ENCODE assay signal across 9 cellular contexts in the genomic region with DNA sequence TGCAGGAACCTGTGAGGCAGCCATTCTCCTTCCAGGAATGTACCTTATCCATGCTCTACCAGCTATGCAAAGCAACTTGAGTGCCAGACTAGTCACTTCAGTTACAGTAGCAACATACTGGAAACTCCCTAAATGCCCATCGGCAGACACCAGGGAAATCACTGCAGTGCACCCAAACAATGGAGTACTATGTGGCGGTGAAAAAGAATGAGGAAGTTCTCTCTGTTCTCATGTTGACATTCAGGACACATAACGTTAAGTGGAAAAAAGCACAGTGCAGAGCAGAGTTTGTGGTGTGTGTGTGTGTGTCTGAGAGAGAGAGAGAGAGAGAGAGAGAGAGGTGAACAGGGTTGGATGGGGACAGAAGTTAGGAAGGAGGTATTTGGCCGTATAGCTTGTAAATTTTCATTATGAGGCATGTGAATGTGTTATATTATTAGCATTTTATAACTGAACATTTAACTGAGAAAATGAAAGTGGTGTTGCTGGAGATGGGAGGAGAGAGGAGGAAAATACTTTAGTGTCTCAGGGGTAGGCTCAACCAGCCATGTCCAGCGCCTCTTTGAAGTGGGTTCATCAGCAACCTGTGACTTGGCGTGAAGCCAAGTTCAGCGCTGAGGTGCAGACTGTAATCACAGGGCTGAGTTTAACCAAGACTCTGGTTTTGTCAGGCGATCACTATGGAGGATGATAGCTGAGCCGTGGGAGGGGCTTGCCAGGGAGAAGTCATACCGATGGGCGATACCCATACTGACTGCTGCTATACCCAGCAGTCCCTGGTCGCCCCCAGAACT. TPM values are rescaled to one million over a fixed set of nuclear protein-coding genes. Genes with fewer than 3 reads are reported as not detected.
DNase-seq lines count a peak whose midpoint lies in the region; ATAC-seq and TF ChIP-seq lines count a peak whose summit lies in the region.
"Had no signal": no experiment of that assay in that cellular context is flagged by ENCODE, and none has a peak within 500 bp of the region (broad histone marks: within the 10 kb centered on the region; RNA-seq: fewer than 3 reads in every experiment).

No MANE protein-coding gene starts in this region.

- no peak for TF ChIP-seq CTCF in smooth muscle cell (IDR thresholded peaks at IDR 0.05; ENCODE audit: borderline replicate concordance, insufficient read depth, poor library complexity, severe bottlenecking)

- peak overlapping the region; percentile 36 to 92 (median 57) for H3K27ac Mint-ChIP-seq in IgD-negative memory B cell
- H3K27ac Mint-ChIP-seq: activated naive CD4-positive, alpha-beta T cell treated with anti-CD3 and anti-CD28 coated beads, Interleukin-2, amount 50 U/mL, for 72 hours had no signal

- peaks cover 0 to 31% (median 12%) of the 10 kb centered on the region in 11 experiments; a peak in 14 of 22 replicates for H4K20me1 ChIP-seq in BLaER1 treated with 17β-estradiol and CSF1 and Interleukin-3, amounts not matched to agents 10 nM and 100 nM
- no peaks in the 10 kb centered on the region for H4K20me1 ChIP-seq in smooth muscle cell (ENCODE audit: low read depth)

- in situ Hi-C loops in SK-MEL-5 (cut with HindIII; ENCODE audit: low pct_unique_long_range_greater_than_20kb, low sequenced_read_pairs): no loop called here

- peaks cover 9 to 26% (median 14%) of the 10 kb centered on the region in 11 experiments for H3K36me3 ChIP-seq in BLaER1 treated with 17β-estradiol and CSF1 and Interleukin-3, amounts not matched to agents 10 nM and 100 nM
- no peaks in the 10 kb centered on the region for H3K36me3 ChIP-seq in smooth muscle cell (ENCODE audit: low read depth)
- H3K36me3 ChIP-seq in SJCRH30: no peaks in the 10 kb centered on the region

- no peaks in the 10 kb centered on the region for H3K9me3 Mint-ChIP-seq in IgD-negative memory B cell
- H3K9me3 Mint-ChIP-seq: activated naive CD4-positive, alpha-beta T cell treated with anti-CD3 and anti-CD28 coated beads, Interleukin-2, amount 50 U/mL, for 72 hours had no signal

- peak overlapping the region in 9 of 11 experiments; percentile 1 to 66 (median 43); a peak in 13 of 22 replicates for H3K4me2 ChIP-seq in BLaER1 treated with 17β-estradiol and CSF1 and Interleukin-3, amounts not matched to agents 10 nM and 100 nM
- H3K4me2 ChIP-seq in smooth muscle cell: no peak overlapping the region

- H3K79me2 ChIP-seq in smooth muscle cell (ENCODE audit: low read depth): no peaks in the 10 kb centered on the region

- H3K27ac ChIP-seq in BLaER1 treated with 17β-estradiol and CSF1 and Interleukin-3, amounts not matched to agents 10 nM and 100 nM: no peak overlapping the region
- H3K27ac ChIP-seq in smooth muscle cell (ENCODE audit: low read depth) (no peak overlapping the region), SJCRH30 (no peak overlapping the region)

- no peak overlapping the region for H3K9ac ChIP-seq in BLaER1 treated with 17β-estradiol and CSF1 and Interleukin-3, amounts not matched to agents 10 nM and 100 nM
- no peak overlapping the region for H3K9ac ChIP-seq in smooth muscle cell (ENCODE audit: low read depth)

- no peak overlapping the region for H3K4me3 ChIP-seq in BLaER1 treated with 17β-estradiol and CSF1 and Interleukin-3, amounts not matched to agents 10 nM and 100 nM
- H3K4me3 ChIP-seq in smooth muscle cell (no peak overlapping the region), SJCRH30 (no peak overlapping the region)

- no peak overlapping the region for H2AFZ ChIP-seq in smooth muscle cell (ENCODE audit: low read depth)

- DNase-seq in SK-MEL-5 (ENCODE audit: low read depth, low spot score) (peak; percentile 28), smooth muscle cell (lab: John Stamatoyannopoulos, UW; ENCODE audit: unreplicated experiment) (no peak), SK-N-DZ (ENCODE audit: low spot score) (no peak), SJCRH30 (no peak)
- DNase-seq in effector CD4-positive, alpha-beta T cell: no peak

- WGBS in smooth muscle cell (ENCODE audit: low lambda C conversion rate): 71% methylated on average over 10 of the region's 12 CpGs

- H3K36me3 Mint-ChIP-seq in IgD-negative memory B cell: no peaks in the 10 kb centered on the region
- H3K36me3 Mint-ChIP-seq: activated naive CD4-positive, alpha-beta T cell treated with anti-CD3 and anti-CD28 coated beads, Interleukin-2, amount 50 U/mL, for 72 hours had no signal

- H3K4me1 ChIP-seq in BLaER1 treated with 17β-estradiol and CSF1 and Interleukin-3, amounts not matched to agents 10 nM and 100 nM: peaks cover 16 to 40% (median 26%) of the 10 kb centered on the region in 10 experiments
- H3K4me1 ChIP-seq in smooth muscle cell (ENCODE audit: low read depth) (peaks cover 25% of the 10 kb centered on the region), SJCRH30 (peaks cover 11% of the 10 kb centered on the region)

- peak overlapping the region; percentile 1 to 84 (median 39) for H3K4me3 Mint-ChIP-seq in IgD-negative memory B cell

- H3K4me1 Mint-ChIP-seq in IgD-negative memory B cell: peaks cover 7 to 15% (median 15%) of the 10 kb centered on the region in 3 donors

- no peaks in the 10 kb centered on the region for H3K9me3 ChIP-seq in BLaER1 treated with 17β-estradiol and CSF1 and Interleukin-3, amounts not matched to agents 10 nM and 100 nM (replicated peaks in 1 of 11)
- no peaks in the 10 kb centered on the region for H3K9me3 ChIP-seq in smooth muscle cell (replicated peaks; ENCODE audit: low read depth)
- H3K9me3 ChIP-seq in SJCRH30 (replicated peaks): no peaks in the 10 kb centered on the region

- no peaks in the 10 kb centered on the region for H3K27me3 ChIP-seq in BLaER1 treated with 17β-estradiol and CSF1 and Interleukin-3, amounts not matched to agents 10 nM and 100 nM
- H3K27me3 ChIP-seq in smooth muscle cell (ENCODE audit: low read depth) (no peaks in the 10 kb centered on the region), SJCRH30 (no peaks in the 10 kb centered on the region; the same call in 1 of the 2 replicates)

- H3K27me3 Mint-ChIP-seq in IgD-negative memory B cell: peaks cover 18% of the 10 kb centered on the region

- peaks cover 23% of the 10 kb centered on the region for H3F3A ChIP-seq in smooth muscle cell (ENCODE audit: low read depth)

- peak; percentile 66 for ATAC-seq in GM19452 (IDR thresholded peaks at IDR 0.05; ENCODE audit: unreplicated experiment)

RNA-seq across cellular contexts. Expression of a gene that starts 17.3 kb away (rescaled TPM):
- polyA plus RNA-seq in IgD-negative memory B cell (not detected), smooth muscle cell (57.7 and 76.5 TPM in 2 replicates)
- total RNA-seq in SK-MEL-5 (2014; rRNA removed; shearing (Covaris generic)): 0.29 TPM in 1 of 2 replicates, not detected in the other
- polyA plus RNA-seq in SK-MEL-5 (2015; cell fraction: cytosol; rRNA removed): 0.44 TPM in 1 of 2 replicates, not detected in the other
- polyA plus RNA-seq in SK-MEL-5 (2015; cell fraction: nucleus; rRNA removed): 0.95 TPM in 1 of 2 replicates, not detected in the other
- 35.7 and 46.5 TPM in 2 replicates for total RNA-seq in smooth muscle cell
- 0.54 and 0.62 TPM in 2 replicates for polyA plus RNA-seq in SK-N-DZ (2014; cell fraction: cytosol; rRNA removed)
- polyA plus RNA-seq in SK-N-DZ (2014; cell fraction: nucleus; rRNA removed): 1.8 and 1.9 TPM in 2 replicates
- 4.6 and 5.9 TPM in 2 replicates for total RNA-seq in SJCRH30 (2014; rRNA removed; shearing (Covaris generic))

RNA-seq across cellular contexts. Expression of a gene that starts 46.0 kb away (rescaled TPM):
- not detected for polyA plus RNA-seq in IgD-negative memory B cell
- not detected in 2 replicates for total RNA-seq in SK-MEL-5 (2014; rRNA removed; shearing (Covaris generic))
- polyA plus RNA-seq in SK-MEL-5 (2015; cell fraction: cytosol; rRNA removed): not detected in 2 replicates
- polyA plus RNA-seq in SK-MEL-5 (2015; cell fraction: nucleus; rRNA removed): not detected in 2 replicates
- total RNA-seq in smooth muscle cell: not detected in 2 replicates
- polyA plus RNA-seq in smooth muscle cell: not detected in 2 replicates
- polyA plus RNA-seq in SK-N-DZ (2014; cell fraction: cytosol; rRNA removed): not detected in 2 replicates
- polyA plus RNA-seq in SK-N-DZ (2014; cell fraction: nucleus; rRNA removed): not detected in 2 replicates
- not detected in 2 replicates for total RNA-seq in SJCRH30 (2014; rRNA removed; shearing (Covaris generic))
- total RNA-seq: activated naive CD4-positive, alpha-beta T cell treated with anti-CD3 and anti-CD28 coated beads, Interleukin-2, amount 50 U/mL, for 72 hours had no signal

RNA-seq across cellular contexts. Expression of a gene that starts 56.5 kb away (rescaled TPM):
- not detected for polyA plus RNA-seq in IgD-negative memory B cell
- not detected in 2 replicates for total RNA-seq in SK-MEL-5 (2014; rRNA removed; shearing (Covaris generic))
- not detected in 2 replicates for polyA plus RNA-seq in SK-MEL-5 (2015; cell fraction: cytosol; rRNA removed)
- not detected in 2 replicates for polyA plus RNA-seq in SK-MEL-5 (2015; cell fraction: nucleus; rRNA removed)
- total RNA-seq in smooth muscle cell: not detected in 2 replicates
- not detected in 2 replicates for polyA plus RNA-seq in smooth muscle cell
- polyA plus RNA-seq in SK-N-DZ (2014; cell fraction: cytosol; rRNA removed): not detected in 2 replicates
- not detected in 2 replicates for polyA plus RNA-seq in SK-N-DZ (2014; cell fraction: nucleus; rRNA removed)
- not detected in 2 replicates for total RNA-seq in SJCRH30 (2014; rRNA removed; shearing (Covaris generic))
- total RNA-seq: activated naive CD4-positive, alpha-beta T cell treated with anti-CD3 and anti-CD28 coated beads, Interleukin-2, amount 50 U/mL, for 72 hours had no signal
